16 cellular contexts compared by ENCODE assay signal in genomic region chr17:5922476-5922875, GRCh38.
DNase-seq lines count a peak whose midpoint lies in the region; ATAC-seq and TF ChIP-seq lines count a peak whose summit lies in the region.
"Had no signal": no experiment of that assay in that cellular context is flagged by ENCODE, and none has a peak within 500 bp of the region (broad histone marks: within the 10 kb centered on the region; RNA-seq: fewer than 3 reads in every experiment).

No MANE protein-coding gene starts in this region.

- H3K4me3 ChIP-seq in gastrocnemius medialis, result no peak overlapping the region
- H3K4me3 ChIP-seq: PC-9, SJSA1 had no signal

- DNase-seq in DMS153 treated with DMSO at 0.1 percent for 48 hours (lab: John Stamatoyannopoulos, UW; ENCODE audit: unreplicated experiment), result peak; percentile 0
- DNase-seq in NCI-H2029 (lab: John Stamatoyannopoulos, UW), result peak; percentile 64
- no peak for DNase-seq in central memory CD8-positive, alpha-beta T cell (ENCODE audit: low spot score in 2 of 2)
- DNase-seq in gastrocnemius medialis, result peak; percentile 29 to 44
- DNase-seq in islet precursor cell, result no peak
- DNase-seq in effector CD8-positive, alpha-beta T cell (lab: John Stamatoyannopoulos, UW), result no peak
- DNase-seq: AML-193, NCI-H1048, NCI-H1436 treated with DMSO at 0.1 percent for 48 hours, NCI-H2171, NCI-H446, NCI-H748 treated with DMSO at 0.1 percent for 48 hours, PC-9 had no signal

- no peak for ATAC-seq in central memory CD8-positive, alpha-beta T cell (replicated peaks; ENCODE audit: extremely low read depth, poor library complexity, severe bottlenecking)
- ATAC-seq in gastrocnemius medialis (peak; percentile 41 to 61), HG03565 (IDR thresholded peaks at IDR 0.05; ENCODE audit: unreplicated experiment) (no peak)

- H3K4me1 Mint-ChIP-seq in central memory CD8-positive, alpha-beta T cell, result peaks cover 8% of the 10 kb centered on the region

- H3K27ac Mint-ChIP-seq in central memory CD8-positive, alpha-beta T cell (ENCODE audit: low read depth), result peak overlapping the region; percentile 81

- TF ChIP-seq POLR2A in gastrocnemius medialis (IDR thresholded peaks at IDR 0.05), result no peak

- H3K27ac ChIP-seq in gastrocnemius medialis, result peak overlapping the region in 2 of 4 donors; percentile 33 to 59
- H3K27ac ChIP-seq: KMS-11, PC-9, SJSA1 had no signal

- intact Hi-C loops in gastrocnemius medialis (cut with DNase I; ENCODE audit: low total_unique reads), result no loop called here

- in situ Hi-C loops in gastrocnemius medialis (cut with MboI; ENCODE audit: low sequenced_read_pairs in 4 of 4), result loop anchor here in 1 of 4 donors (25.0 kb wide), 1 partner anchor 110 kb away; no protein-coding TSS in a partner anchor

- no peaks in the 10 kb centered on the region for H3K36me3 ChIP-seq in gastrocnemius medialis
- H3K36me3 ChIP-seq: SJSA1 had no signal

- no peaks in the 10 kb centered on the region for H3K36me3 Mint-ChIP-seq in central memory CD8-positive, alpha-beta T cell (ENCODE audit: insufficient read depth)

- H3K4me3 Mint-ChIP-seq in central memory CD8-positive, alpha-beta T cell, result no peak overlapping the region

- peaks cover 45% of the 10 kb centered on the region for H3K27me3 Mint-ChIP-seq in central memory CD8-positive, alpha-beta T cell

- no peak for TF ChIP-seq CTCF in gastrocnemius medialis (IDR thresholded peaks at IDR 0.05 in 4 of 5, conservative IDR thresholded peaks at IDR 0.05 in 1 of 5)

- H3K9me3 Mint-ChIP-seq in central memory CD8-positive, alpha-beta T cell, result no peaks in the 10 kb centered on the region

- no peaks in the 10 kb centered on the region for H3K9me3 ChIP-seq in gastrocnemius medialis
- H3K9me3 ChIP-seq: SJSA1 had no signal

- H3K27me3 ChIP-seq in gastrocnemius medialis, result no peaks in the 10 kb centered on the region
- H3K27me3 ChIP-seq: SJSA1 had no signal

- H3K4me1 ChIP-seq in gastrocnemius medialis, result no peaks in the 10 kb centered on the region

Comparison
In these comparisons a context has a peak if more than half of its experiments do, and no peak if none do; other contexts are left out.
1. DNase-seq: peak in DMS153 treated with DMSO at 0.1 percent for 48 hours (single experiment), NCI-H2029 (single experiment) and gastrocnemius medialis (2 of 2); none in central memory CD8-positive, alpha-beta T cell (0 of 2), islet precursor cell (single experiment) and effector CD8-positive, alpha-beta T cell (single experiment).
2. ATAC-seq: peak in gastrocnemius medialis (2 of 2); none in central memory CD8-positive, alpha-beta T cell (single experiment) and HG03565 (single experiment).